In the genomic region with DNA sequence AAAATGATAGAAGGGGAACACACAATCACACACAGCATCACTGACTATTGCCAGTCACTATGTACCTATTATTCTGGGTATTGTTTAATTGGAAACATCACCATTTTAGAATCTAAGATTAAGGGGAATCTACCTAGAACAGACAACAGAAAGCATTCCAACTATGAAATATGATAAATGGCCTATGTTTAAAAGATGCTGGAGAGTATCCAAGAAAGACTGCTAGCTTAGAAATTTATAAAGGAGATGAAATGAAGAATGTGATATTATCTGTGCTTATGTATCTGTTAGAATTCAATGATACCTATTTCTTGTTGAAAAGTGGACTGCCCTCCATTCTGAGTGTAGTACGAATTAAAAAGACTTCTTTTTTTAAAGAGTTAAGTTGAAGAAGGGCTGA, we compare ENCODE assay signal across 1 cellular context.
TF ChIP-seq lines count a peak whose summit lies in the region.

No MANE protein-coding gene starts in this region.

TF ChIP-seq in SK-N-SH treated with all-trans-retinoic acid at 6 μM for 48 hours, 23 proteins besides CTCF, POLR2A, EP300 and RAD21:
- peak; percentile 98 for TF ChIP-seq ISL1 (CRISPR knock-in tag; IDR thresholded peaks at IDR 0.05)
- TF ChIP-seq BACH2 (CRISPR knock-in tag; IDR thresholded peaks at IDR 0.05; ENCODE audit: borderline replicate concordance): no peak
